In genomic region chr19:18439025-18439909, GRCh38 we compare ENCODE assay signal across 8 cellular contexts. TPM values are rescaled to one million over a fixed set of nuclear protein-coding genes. Genes with fewer than 3 reads are reported as not detected.
A peak's percentile ranks its signal among the peaks of the same experiment; 100 is the strongest.
DNase-seq lines count a peak whose midpoint lies in the region; ATAC-seq, FAIRE-seq and TF ChIP-seq lines count a peak whose summit lies in the region.

No MANE protein-coding gene starts in this region.

- H3K36me3 ChIP-seq in astrocyte (ENCODE audit: insufficient read depth, low read length): no peaks in the 10 kb centered on the region

- no peak overlapping the region for H3K27ac ChIP-seq in astrocyte (ENCODE audit: low read depth, low read length)

- H3K9ac ChIP-seq in astrocyte (ENCODE audit: low read length): no peak overlapping the region

- peak overlapping the region; percentile 88 for H3K4me2 ChIP-seq in astrocyte (ENCODE audit: low read length)

- no peak overlapping the region for H3K4me3 ChIP-seq in astrocyte (ENCODE audit: insufficient read depth, low read depth, low read length)

- no peak overlapping the region for H3K4me3 Mint-ChIP-seq in stimulated activated naive CD8-positive, alpha-beta T cell treated with anti-CD3 and anti-CD28 coated beads, Interleukin-15, amount 100 ng/mL, for 72 hours
- H3K4me3 Mint-ChIP-seq in astrocyte (ENCODE audit: unreplicated experiment): peak overlapping the region; percentile 70

- H3K36me3 Mint-ChIP-seq in astrocyte (ENCODE audit: low read depth, unreplicated experiment): peaks cover 11% of the 10 kb centered on the region

- ATAC-seq in stimulated activated naive CD8-positive, alpha-beta T cell treated with anti-CD3 and anti-CD28 coated beads, Interleukin-15, amount 100 ng/mL, for 72 hours: no peak
- ATAC-seq in stimulated activated naive CD8-positive, alpha-beta T cell treated with anti-CD3 and anti-CD28 coated beads, Interleukin-15, Interleukin-2, amounts not matched to agents 100 U/mL and 50 U/mL, for 24 hours: no peak
- ATAC-seq in left lobe of liver: peak; percentile 32

- peaks cover 71% of the 10 kb centered on the region for H3K4me1 Mint-ChIP-seq in stimulated activated naive CD8-positive, alpha-beta T cell treated with anti-CD3 and anti-CD28 coated beads, Interleukin-15, amount 100 ng/mL, for 72 hours
- H3K4me1 Mint-ChIP-seq in astrocyte (ENCODE audit: low read depth, unreplicated experiment): peaks cover 23% of the 10 kb centered on the region

- peak overlapping the region in 1 of 2 donors; percentile 38 for H3K27ac Mint-ChIP-seq in stimulated activated naive CD8-positive, alpha-beta T cell treated with anti-CD3 and anti-CD28 coated beads, Interleukin-15, amount 100 ng/mL, for 72 hours
- H3K27ac Mint-ChIP-seq in astrocyte (ENCODE audit: unreplicated experiment): peak overlapping the region; percentile 84

- FAIRE-seq in astrocyte (lab: Jason Lieb, UNC): no peak

- H3K79me2 ChIP-seq in astrocyte (ENCODE audit: insufficient read depth, low read length): peaks cover 8% of the 10 kb centered on the region

- peaks cover 6 to 9% of the 10 kb centered on the region in 2 donors for H3K9me3 Mint-ChIP-seq in stimulated activated naive CD8-positive, alpha-beta T cell treated with anti-CD3 and anti-CD28 coated beads, Interleukin-15, amount 100 ng/mL, for 72 hours
- no peaks in the 10 kb centered on the region for H3K9me3 Mint-ChIP-seq in astrocyte (ENCODE audit: unreplicated experiment)

- peak; percentile 16 to 23 for DNase-seq in stimulated activated naive CD8-positive, alpha-beta T cell treated with anti-CD3 and anti-CD28 coated beads, Interleukin-15, amount 100 ng/mL, for 72 hours
- no peak for DNase-seq in stimulated activated naive CD8-positive, alpha-beta T cell treated with anti-CD3 and anti-CD28 coated beads, Interleukin-15, Interleukin-2, amounts not matched to agents 100 U/mL and 50 U/mL, for 24 hours
- peak; percentile 40 for DNase-seq in astrocyte (ENCODE audit: low read depth)
- peak; percentile 66 for DNase-seq in left lobe of liver (ENCODE audit: low spot score)
- DNase-seq in middle frontal gyrus (ENCODE audit: extremely low spot score, low spot score): no peak
- no peak for DNase-seq in NCI-H446 treated with DMSO at 0.1 percent for 48 hours (lab: John Stamatoyannopoulos, UW)
- no peak for DNase-seq in anterior cingulate cortex (lab: John Stamatoyannopoulos, UW)
- DNase-seq in SIG-M5 treated with dmso at 0.1 percent for 504 hours (lab: John Stamatoyannopoulos, UW; ENCODE audit: unreplicated experiment): no peak

- H3K9me3 ChIP-seq in astrocyte (ENCODE audit: insufficient read depth, low read depth, low read length): no peaks in the 10 kb centered on the region

- H3K4me1 ChIP-seq in astrocyte (ENCODE audit: insufficient read depth, low read length): peaks cover 31% of the 10 kb centered on the region

- TF ChIP-seq CTCF in astrocyte (IDR thresholded peaks at IDR 0.05; ENCODE audit: insufficient read depth, low read depth, low read length): no peak

- no peaks in the 10 kb centered on the region for H3K27me3 Mint-ChIP-seq in stimulated activated naive CD8-positive, alpha-beta T cell treated with anti-CD3 and anti-CD28 coated beads, Interleukin-15, amount 100 ng/mL, for 72 hours
- no peaks in the 10 kb centered on the region for H3K27me3 Mint-ChIP-seq in astrocyte (ENCODE audit: low read depth, unreplicated experiment)

- H2AFZ ChIP-seq in astrocyte (ENCODE audit: low read depth, low read length): no peak overlapping the region

- H3K27me3 ChIP-seq in astrocyte (ENCODE audit: insufficient read depth, low read length): no peaks in the 10 kb centered on the region

- peaks cover 56% of the 10 kb centered on the region for H4K20me1 ChIP-seq in astrocyte (ENCODE audit: insufficient read depth, low read length)

RNA-seq across cellular contexts. Expression of gene ISYNA1, which starts 1.3 kb away (rescaled TPM):
- total RNA-seq in astrocyte (128 and 153 TPM in 2 replicates), left lobe of liver (10.2 TPM)

RNA-seq across cellular contexts. Expression of gene SSBP4, which starts 20.1 kb away (rescaled TPM):
- total RNA-seq in astrocyte (51.2 and 56.6 TPM in 2 replicates), left lobe of liver (18.4 TPM)

RNA-seq across cellular contexts. Expression of gene LRRC25, which starts 41.8 kb away (rescaled TPM):
- not detected in 2 replicates for total RNA-seq in astrocyte
- total RNA-seq in left lobe of liver: 2.2 TPM

RNA-seq across cellular contexts. Expression of gene GDF15, which starts 53.3 kb away (rescaled TPM):
- 20.5 and 23.2 TPM in 2 replicates for total RNA-seq in astrocyte
- 3.2 TPM for total RNA-seq in left lobe of liver

Comparison
In these comparisons a context has a peak if more than half of its experiments do, and no peak if none do; other contexts are left out.
1. DNase-seq: peak in stimulated activated naive CD8-positive, alpha-beta T cell treated with anti-CD3 and anti-CD28 coated beads, Interleukin-15, amount 100 ng/mL, for 72 hours (2 of 2), astrocyte (single experiment) and left lobe of liver (single experiment); none in stimulated activated naive CD8-positive, alpha-beta T cell treated with anti-CD3 and anti-CD28 coated beads, Interleukin-15, Interleukin-2, amounts not matched to agents 100 U/mL and 50 U/mL, for 24 hours (single experiment), middle frontal gyrus (single experiment), NCI-H446 treated with DMSO at 0.1 percent for 48 hours (single experiment), anterior cingulate cortex (0 of 58) and SIG-M5 treated with dmso at 0.1 percent for 504 hours (single experiment).
2. RNA of gene ISYNA1, which starts 1.3 kb away (total RNA-seq): 128 to 153 TPM in astrocyte; 10.2 TPM in left lobe of liver (single experiment); every median in the first group is over 10 times any median in the second.